ENCODE assay signal across 8 cellular contexts in genomic region chr15:76330281-76330680, GRCh38. TPM values are rescaled to one million over a fixed set of nuclear protein-coding genes. Genes with fewer than 3 reads are reported as not detected.
DNase-seq lines count a peak whose midpoint lies in the region; ATAC-seq and TF ChIP-seq lines count a peak whose summit lies in the region.

No MANE protein-coding gene starts in this region.

- ATAC-seq in Panc1 (peak; percentile 85), sciatic nerve (peak; percentile 77), HG03039 (IDR thresholded peaks at IDR 0.05; ENCODE audit: unreplicated experiment) (no peak)

- no peak overlapping the region for H3K4me3 ChIP-seq in Panc1 (ENCODE audit: low read depth in 2 of 2, low read length in 2 of 2)
- H3K4me3 ChIP-seq in fibroblast of the aortic adventitia (ENCODE audit: low read depth, low read length): no peak overlapping the region

- peak; percentile 67 for TF ChIP-seq CTCF in Panc1 (IDR thresholded peaks at IDR 0.05)
- peak; percentile 83 for TF ChIP-seq CTCF in fibroblast of the aortic adventitia (IDR thresholded peaks at IDR 0.05; ENCODE audit: insufficient read depth, low read length)

- H3K4me1 ChIP-seq in Panc1 (ENCODE audit: control insufficient read depth, insufficient read depth, low read length): no peaks in the 10 kb centered on the region

- H3K27me3 ChIP-seq in Panc1 (ENCODE audit: control insufficient read depth, insufficient read depth, low read length): no peaks in the 10 kb centered on the region

- intact Hi-C loops in Panc1 (cut with micrococcal nuclease; ENCODE audit: unreplicated experiment): loop anchor here (2.0 to 5.0 kb wide), 2 partner anchors 93 to 139 kb away; no protein-coding TSS in a partner anchor
- intact Hi-C loops in sciatic nerve (cut with DNase I): no loop called here

- no peaks in the 10 kb centered on the region for H3K36me3 ChIP-seq in Panc1 (ENCODE audit: control insufficient read depth, insufficient read depth, low read length)

- BruUV-seq in Panc1 (replicated peaks; lab: Mats Ljungman, UMichigan): no TSS peak

- in situ Hi-C loops in Panc1 (cut with HindIII; ENCODE audit: low pct_unique_long_range_greater_than_20kb, low sequenced_read_pairs): no loop called here

- H3K9me3 ChIP-seq in Panc1 (ENCODE audit: control insufficient read depth, insufficient read depth, low read depth, low read length): no peaks in the 10 kb centered on the region

- POLR2A ChIA-PET in Panc1 (lab: Charles Lee): interaction anchor here (0.7 kb wide), 1 partner anchor 189 kb away, joined by 4 read pairs; no protein-coding TSS in a partner anchor

- DNase-seq in NCI-H524 (lab: John Stamatoyannopoulos, UW) (peak; percentile 59 to 79), NCI-H524 treated with DMSO at 0.1 percent for 48 hours (lab: John Stamatoyannopoulos, UW) (no peak), Panc1 (ENCODE audit: low read depth, low spot score) (no peak), fibroblast of the aortic adventitia (ENCODE audit: low read depth) (peak; percentile 73), sciatic nerve (ENCODE audit: low spot score) (no peak), NCI-H2171 treated with DMSO at 0.1 percent for 48 hours (lab: John Stamatoyannopoulos, UW) (no peak)
- no peak for DNase-seq in activated naive CD4-positive, alpha-beta T cell treated with anti-CD3 and anti-CD28 coated beads, Interleukin-2, amount 50 U/mL, for 16 hours

- H3K27ac ChIP-seq in Panc1 (ENCODE audit: low read length): no peak overlapping the region

- CTCF ChIA-PET in Panc1 (lab: Charles Lee): interaction anchor here (0.8 to 1.4 kb wide), 4 partner anchors 10 to 244 kb away, joined by 3 to 7 read pairs (median 4); no protein-coding TSS in a partner anchor

RNA-seq across cellular contexts. Expression of gene ISL2, which starts 6.3 kb away (rescaled TPM):
- total RNA-seq in Panc1 (2021; ENCODE audit: unreplicated experiment) (0.51 TPM), fibroblast of the aortic adventitia (ENCODE audit: low replicate concordance) (0.45 TPM in 1 of 2 replicates, not detected in the other), sciatic nerve (0.31 TPM)
- 1.2 TPM for polyA plus RNA-seq in Panc1 (2012; ENCODE audit: insufficient read length)

RNA-seq across cellular contexts. Expression of gene ETFA, which starts 19.0 kb away (rescaled TPM):
- total RNA-seq in Panc1 (2021; ENCODE audit: unreplicated experiment) (159 TPM), fibroblast of the aortic adventitia (ENCODE audit: low replicate concordance) (56.1 and 87.8 TPM in 2 replicates), sciatic nerve (84.8 TPM)
- polyA plus RNA-seq in Panc1 (2012; ENCODE audit: insufficient read length): 146 TPM

Comparison
In these comparisons a context has a peak if more than half of its experiments do, and no peak if none do; other contexts are left out.
1. DNase-seq: peak in NCI-H524 (2 of 2) and fibroblast of the aortic adventitia (single experiment); none in NCI-H524 treated with DMSO at 0.1 percent for 48 hours (single experiment), Panc1 (single experiment), sciatic nerve (single experiment), activated naive CD4-positive, alpha-beta T cell treated with anti-CD3 and anti-CD28 coated beads, Interleukin-2, amount 50 U/mL, for 16 hours (single experiment) and NCI-H2171 treated with DMSO at 0.1 percent for 48 hours (single experiment).